ENCODE assay signal across 18 cellular contexts in the genomic region with DNA sequence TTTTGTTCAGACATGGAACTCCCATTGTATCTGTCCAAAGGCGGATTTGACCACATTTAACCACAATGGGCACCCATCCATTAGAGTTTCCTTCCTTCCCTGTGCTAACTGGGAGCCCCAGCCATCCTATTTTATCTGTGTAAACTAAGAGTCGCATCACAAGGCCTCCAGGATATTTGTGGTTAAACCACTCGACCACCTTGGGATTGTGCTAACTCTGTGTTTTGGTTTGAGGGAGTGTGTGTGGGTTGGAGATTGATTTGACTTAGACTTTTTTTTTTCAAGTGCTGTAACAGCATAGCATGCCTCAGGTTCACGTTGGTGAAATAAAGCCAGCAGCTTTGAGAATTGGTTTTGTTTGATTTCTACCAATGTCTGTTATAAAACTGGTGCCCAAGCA.
DNase-seq lines count a peak whose midpoint lies in the region; ATAC-seq and TF ChIP-seq lines count a peak whose summit lies in the region.
"Had no signal": no experiment of that assay in that cellular context is flagged by ENCODE, and none has a peak within 500 bp of the region (broad histone marks: within the 10 kb centered on the region; RNA-seq: fewer than 3 reads in every experiment).

No MANE protein-coding gene starts in this region.

- H3K4me3 ChIP-seq in PC-3 (ENCODE audit: low read length) (no peak overlapping the region), astrocyte of the spinal cord (ENCODE audit: low read depth, low read length) (no peak overlapping the region), smooth muscle cell (no peak overlapping the region), WERI-Rb-1 (ENCODE audit: low read depth, low read length) (no peak overlapping the region)
- H3K4me3 ChIP-seq: A549, dorsolateral prefrontal cortex, suprapubic skin had no signal

- H3K79me2 ChIP-seq in PC-3 (ENCODE audit: low read length), result no peaks in the 10 kb centered on the region
- H3K79me2 ChIP-seq in smooth muscle cell (ENCODE audit: low read depth), result no peaks in the 10 kb centered on the region

- H3K27ac Mint-ChIP-seq in activated CD8-positive, alpha-beta T cell treated with anti-CD3 and anti-CD28 coated beads for 36 hours, result peak overlapping the region; percentile 20
- no peak overlapping the region for H3K27ac Mint-ChIP-seq in activated CD8-positive, alpha-beta T cell treated with anti-CD3 and anti-CD28 coated beads, Interleukin-2, amount 10 ng/mL, durations not matched to agents 7 days and 5 days

- TF ChIP-seq CTCF in activated CD8-positive, alpha-beta T cell treated with anti-CD3 and anti-CD28 coated beads for 36 hours (IDR thresholded peaks at IDR 0.05), result no peak
- TF ChIP-seq CTCF in PC-3 (conservative IDR thresholded peaks at IDR 0.05; ENCODE audit: low read depth, low read length) (no peak), astrocyte of the spinal cord (IDR thresholded peaks at IDR 0.05; ENCODE audit: low read depth, low read length) (no peak), smooth muscle cell (IDR thresholded peaks at IDR 0.05; ENCODE audit: borderline replicate concordance, insufficient read depth, poor library complexity, severe bottlenecking) (no peak), WERI-Rb-1 (IDR thresholded peaks at IDR 0.05; ENCODE audit: low read depth, low read length) (no peak), GM13976 (IDR thresholded peaks at IDR 0.05; ENCODE audit: borderline replicate concordance, control extremely low read depth, extremely low read depth, insufficient read depth, missing control alignments) (no peak)

- H3K9me3 ChIP-seq in PC-3 (ENCODE audit: low read length) (no peaks in the 10 kb centered on the region), smooth muscle cell (replicated peaks; ENCODE audit: low read depth) (no peaks in the 10 kb centered on the region), WERI-Rb-1 (ENCODE audit: severe bottlenecking) (no peaks in the 10 kb centered on the region)
- H3K9me3 ChIP-seq: A549 had no signal

- H3K9ac ChIP-seq in PC-3 (ENCODE audit: low read length), result no peak overlapping the region
- peak overlapping the region; percentile 63 for H3K9ac ChIP-seq in smooth muscle cell (ENCODE audit: low read depth)

- H3K36me3 Mint-ChIP-seq in activated CD8-positive, alpha-beta T cell treated with anti-CD3 and anti-CD28 coated beads for 36 hours (ENCODE audit: low read depth), result no peaks in the 10 kb centered on the region
- no peaks in the 10 kb centered on the region for H3K36me3 Mint-ChIP-seq in activated CD8-positive, alpha-beta T cell treated with anti-CD3 and anti-CD28 coated beads, Interleukin-2, amount 10 ng/mL, durations not matched to agents 7 days and 5 days (ENCODE audit: low read depth)

- H3K27ac ChIP-seq in PC-3 (ENCODE audit: low read length), result no peak overlapping the region
- peak overlapping the region; percentile 85 for H3K27ac ChIP-seq in smooth muscle cell (ENCODE audit: low read depth)
- no peak overlapping the region for H3K27ac ChIP-seq in WERI-Rb-1
- H3K27ac ChIP-seq: A549, dorsolateral prefrontal cortex, suprapubic skin had no signal

- CTCF ChIA-PET in activated CD8-positive, alpha-beta T cell treated with anti-CD3 and anti-CD28 coated beads for 36 hours (lab: Charles Lee), result no interaction called here
- CTCF ChIA-PET in activated CD8-positive, alpha-beta T cell treated with anti-CD3 and anti-CD28 coated beads, Interleukin-2, amount 10 ng/mL, durations not matched to agents 7 days and 5 days (lab: Charles Lee), result no interaction called here
- CTCF ChIA-PET in PC-3 (lab: Charles Lee), result no interaction called here

- H3K4me2 ChIP-seq in PC-3 (ENCODE audit: low read length), result no peak overlapping the region
- peak overlapping the region; percentile 58 for H3K4me2 ChIP-seq in smooth muscle cell
- H3K4me2 ChIP-seq: A549 had no signal

- intact Hi-C loops in activated CD8-positive, alpha-beta T cell treated with anti-CD3 and anti-CD28 coated beads for 36 hours (cut with micrococcal nuclease), result loop anchor here (5.0 kb wide), 1 partner anchor 36 kb away; no protein-coding TSS in a partner anchor
- intact Hi-C loops in PC-3 (cut with micrococcal nuclease), result no loop called here

- H3F3A ChIP-seq in PC-3 (ENCODE audit: low read length, unreplicated experiment) (no peaks in the 10 kb centered on the region), smooth muscle cell (ENCODE audit: low read depth) (no peaks in the 10 kb centered on the region)

- H3K9me3 Mint-ChIP-seq in activated CD8-positive, alpha-beta T cell treated with anti-CD3 and anti-CD28 coated beads for 36 hours, result peaks cover 11% of the 10 kb centered on the region
- peaks cover 2% of the 10 kb centered on the region for H3K9me3 Mint-ChIP-seq in activated CD8-positive, alpha-beta T cell treated with anti-CD3 and anti-CD28 coated beads, Interleukin-2, amount 10 ng/mL, durations not matched to agents 7 days and 5 days (ENCODE audit: insufficient read depth)

- POLR2A ChIA-PET in activated CD8-positive, alpha-beta T cell treated with anti-CD3 and anti-CD28 coated beads for 36 hours (lab: Charles Lee), result no interaction called here
- POLR2A ChIA-PET in activated CD8-positive, alpha-beta T cell treated with anti-CD3 and anti-CD28 coated beads, Interleukin-2, amount 10 ng/mL, durations not matched to agents 7 days and 5 days (lab: Charles Lee), result no interaction called here
- POLR2A ChIA-PET in PC-3 (lab: Charles Lee; ENCODE audit: unreplicated experiment), result no interaction called here

- H2AFZ ChIP-seq in PC-3 (ENCODE audit: low read length), result no peak overlapping the region
- no peak overlapping the region for H2AFZ ChIP-seq in smooth muscle cell (ENCODE audit: low read depth)

- no peaks in the 10 kb centered on the region for H3K9me2 ChIP-seq in PC-3 (replicated peaks; ENCODE audit: low read length)

- in situ Hi-C loops in astrocyte of the spinal cord (cut with HindIII; ENCODE audit: low sequenced_read_pairs), result no loop called here
- in situ Hi-C loops in GM13976 (cut with MboI; ENCODE audit: low sequenced_read_pairs, unreplicated experiment), result no loop called here

- peak; percentile 22 for DNase-seq in activated CD8-positive, alpha-beta T cell treated with anti-CD3 and anti-CD28 coated beads for 36 hours
- DNase-seq in activated CD8-positive, alpha-beta T cell treated with anti-CD3 and anti-CD28 coated beads, Interleukin-2, amount 10 ng/mL, durations not matched to agents 7 days and 5 days, result no peak
- DNase-seq in PC-3, result peak; percentile 61
- DNase-seq in astrocyte of the spinal cord (ENCODE audit: low read depth, low spot score), result peak; percentile 90
- DNase-seq in smooth muscle cell (lab: John Stamatoyannopoulos, UW; ENCODE audit: unreplicated experiment), result no peak
- no peak for DNase-seq in WERI-Rb-1
- no peak for DNase-seq in NCI-H2081 treated with DMSO at 0.1 percent for 48 hours (lab: John Stamatoyannopoulos, UW)
- no peak for DNase-seq in GM13976 (ENCODE audit: low spot score)
- DNase-seq: anterior cingulate cortex, dorsolateral prefrontal cortex, Karpas-422, NCI-H2029, NCI-H748 treated with DMSO at 0.1 percent for 48 hours, nucleus accumbens, small intestine, T-helper 9 cell had no signal

- H3K36me3 ChIP-seq in PC-3 (ENCODE audit: low read depth, low read length) (no peaks in the 10 kb centered on the region), smooth muscle cell (ENCODE audit: low read depth) (no peaks in the 10 kb centered on the region), WERI-Rb-1 (no peaks in the 10 kb centered on the region)
- H3K36me3 ChIP-seq: suprapubic skin had no signal

- H3K27me3 ChIP-seq in PC-3 (ENCODE audit: low read length) (no peaks in the 10 kb centered on the region), smooth muscle cell (ENCODE audit: low read depth) (no peaks in the 10 kb centered on the region), WERI-Rb-1 (ENCODE audit: insufficient read depth, low read depth, severe bottlenecking) (no peaks in the 10 kb centered on the region)
- H3K27me3 ChIP-seq: suprapubic skin had no signal

- H3K4me1 Mint-ChIP-seq in activated CD8-positive, alpha-beta T cell treated with anti-CD3 and anti-CD28 coated beads for 36 hours (ENCODE audit: low read depth), result peaks cover 21% of the 10 kb centered on the region
- H3K4me1 Mint-ChIP-seq in activated CD8-positive, alpha-beta T cell treated with anti-CD3 and anti-CD28 coated beads, Interleukin-2, amount 10 ng/mL, durations not matched to agents 7 days and 5 days (ENCODE audit: low read depth), result peaks cover 8% of the 10 kb centered on the region

- 0 out of 2 replicates have a peak, but pooled peaks cover 9% of the 10 kb centered on the region for H3K4me1 ChIP-seq in PC-3 (ENCODE audit: insufficient read depth, low read length)
- H3K4me1 ChIP-seq in smooth muscle cell (ENCODE audit: low read depth), result no peaks in the 10 kb centered on the region
- H3K4me1 ChIP-seq: A549, suprapubic skin had no signal

- 29% methylated on average over 4 of the region's 4 CpGs for WGBS in smooth muscle cell (ENCODE audit: low lambda C conversion rate)

- no TSS peak for BruUV-seq in PC-3 (replicated peaks; lab: Mats Ljungman, UMichigan)

- no peak overlapping the region for H3K4me3 Mint-ChIP-seq in activated CD8-positive, alpha-beta T cell treated with anti-CD3 and anti-CD28 coated beads for 36 hours
- H3K4me3 Mint-ChIP-seq in activated CD8-positive, alpha-beta T cell treated with anti-CD3 and anti-CD28 coated beads, Interleukin-2, amount 10 ng/mL, durations not matched to agents 7 days and 5 days, result no peak overlapping the region

- no peak for ATAC-seq in activated CD8-positive, alpha-beta T cell treated with anti-CD3 and anti-CD28 coated beads for 36 hours
- ATAC-seq in activated CD8-positive, alpha-beta T cell treated with anti-CD3 and anti-CD28 coated beads, Interleukin-2, amount 10 ng/mL, durations not matched to agents 7 days and 5 days, result no peak
- ATAC-seq in PC-3, result peak; percentile 24; the same call in 1 of the 2 replicates
- ATAC-seq: A549 had no signal

- H3K27me3 Mint-ChIP-seq in activated CD8-positive, alpha-beta T cell treated with anti-CD3 and anti-CD28 coated beads for 36 hours, result no peaks in the 10 kb centered on the region
- H3K27me3 Mint-ChIP-seq in activated CD8-positive, alpha-beta T cell treated with anti-CD3 and anti-CD28 coated beads, Interleukin-2, amount 10 ng/mL, durations not matched to agents 7 days and 5 days (ENCODE audit: low read depth), result no peaks in the 10 kb centered on the region

- H4K20me1 ChIP-seq in PC-3 (ENCODE audit: low read length), result no peaks in the 10 kb centered on the region
- no peaks in the 10 kb centered on the region for H4K20me1 ChIP-seq in smooth muscle cell (ENCODE audit: low read depth)

Comparison
In these comparisons a context has a peak if more than half of its experiments do, and no peak if none do; other contexts are left out.
1. DNase-seq: peak in activated CD8-positive, alpha-beta T cell treated with anti-CD3 and anti-CD28 coated beads for 36 hours (single experiment), PC-3 (single experiment) and astrocyte of the spinal cord (single experiment); none in activated CD8-positive, alpha-beta T cell treated with anti-CD3 and anti-CD28 coated beads, Interleukin-2, amount 10 ng/mL, durations not matched to agents 7 days and 5 days (single experiment), smooth muscle cell (single experiment), WERI-Rb-1 (single experiment), NCI-H2081 treated with DMSO at 0.1 percent for 48 hours (single experiment) and GM13976 (single experiment).